Comparison of ENCODE assay signal across 10 cellular contexts in the genomic region with DNA sequence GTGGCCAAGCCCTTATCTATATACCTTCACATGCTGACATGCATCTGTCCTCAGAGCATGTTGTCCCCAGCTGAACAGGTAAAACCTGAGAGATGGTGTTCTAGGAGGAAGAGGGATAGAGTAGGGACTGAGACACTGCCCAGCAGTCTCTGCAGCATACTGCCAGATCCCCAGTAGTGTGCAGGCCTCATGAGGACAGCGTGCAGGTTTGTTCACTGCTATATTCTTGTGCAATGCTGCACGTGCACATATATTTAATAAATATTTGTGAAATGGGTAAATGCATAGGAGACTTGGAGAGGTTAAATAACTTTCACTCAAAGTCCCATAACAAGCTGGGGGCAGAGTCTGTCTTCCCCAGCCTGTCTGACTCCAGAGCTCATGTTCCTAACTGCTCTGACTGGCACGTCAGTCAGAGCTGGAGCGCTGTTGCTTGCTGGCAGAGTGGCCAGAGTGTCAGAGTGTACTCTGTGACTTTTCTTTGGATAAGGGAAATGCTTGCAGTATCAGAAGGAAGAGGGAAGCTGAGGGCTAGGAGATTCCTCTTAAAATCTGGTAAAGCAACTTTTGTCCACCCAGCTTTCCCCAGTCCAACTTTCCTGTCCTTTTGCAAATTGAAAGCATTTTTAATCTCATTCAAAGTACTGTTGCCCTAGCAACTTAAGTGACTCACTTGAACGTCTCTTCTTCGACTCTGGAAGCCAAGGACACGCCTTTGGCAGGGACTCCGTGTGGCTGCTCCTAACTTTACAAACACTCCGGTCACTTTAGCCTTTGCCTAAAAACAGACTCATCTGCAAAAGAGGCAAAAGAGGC. TPM values are rescaled to one million over a fixed set of nuclear protein-coding genes. Genes with fewer than 3 reads are reported as not detected.
DNase-seq lines count a peak whose midpoint lies in the region; ATAC-seq and TF ChIP-seq lines count a peak whose summit lies in the region.
"Had no signal": no experiment of that assay in that cellular context is flagged by ENCODE, and none has a peak within 500 bp of the region (broad histone marks: within the 10 kb centered on the region; RNA-seq: fewer than 3 reads in every experiment).

No MANE protein-coding gene starts in this region.

- H3K27me3 ChIP-seq in smooth muscle cell (ENCODE audit: low read depth) = no peaks in the 10 kb centered on the region

- H3K9me3 ChIP-seq in smooth muscle cell (replicated peaks; ENCODE audit: low read depth) = no peaks in the 10 kb centered on the region

- H3K36me3 ChIP-seq in smooth muscle cell (ENCODE audit: low read depth) = no peaks in the 10 kb centered on the region

- H3K4me1 ChIP-seq in smooth muscle cell (ENCODE audit: low read depth) = peaks cover 6% of the 10 kb centered on the region

- H3K27ac ChIP-seq in smooth muscle cell (ENCODE audit: low read depth) = peak overlapping the region; percentile 80

- ATAC-seq in GM21360 (IDR thresholded peaks at IDR 0.05; ENCODE audit: unreplicated experiment) = no peak
- no peak for ATAC-seq in HG03175 (IDR thresholded peaks at IDR 0.05; ENCODE audit: unreplicated experiment)
- no peak for ATAC-seq in HG03457 (IDR thresholded peaks at IDR 0.05; ENCODE audit: unreplicated experiment)

- H2AFZ ChIP-seq in smooth muscle cell (ENCODE audit: low read depth) = peak overlapping the region; percentile 90

- TF ChIP-seq CTCF in smooth muscle cell (IDR thresholded peaks at IDR 0.05; ENCODE audit: borderline replicate concordance, insufficient read depth, poor library complexity, severe bottlenecking) = no peak

- peak overlapping the region; percentile 80 for H3K4me2 ChIP-seq in smooth muscle cell

- H3K9ac ChIP-seq in smooth muscle cell (ENCODE audit: low read depth) = peak overlapping the region; percentile 45

- peak overlapping the region; percentile 21 for H3K4me3 ChIP-seq in smooth muscle cell

- peak; percentile 31 for DNase-seq in H4 (ENCODE audit: low spot score)
- peak; percentile 67 for DNase-seq in astrocyte of the hippocampus (ENCODE audit: low read depth, low spot score)
- peak; percentile 57 for DNase-seq in islet precursor cell
- no peak for DNase-seq in smooth muscle cell (lab: John Stamatoyannopoulos, UW; ENCODE audit: unreplicated experiment)
- no peak for DNase-seq in activated T-cell treated with anti-CD3 and anti-CD28 coated beads, Interleukin-2, amount 50 U/mL, for 1 hour
- DNase-seq: cerebellar nuclear complex, NCI-H2227 treated with DMSO at 0.1 percent for 48 hours had no signal

- peaks cover 23% of the 10 kb centered on the region for H3F3A ChIP-seq in smooth muscle cell (ENCODE audit: low read depth)

- WGBS in smooth muscle cell (ENCODE audit: low lambda C conversion rate) = 22% methylated on average over 9 of the region's 9 CpGs

- no peaks in the 10 kb centered on the region for H3K79me2 ChIP-seq in smooth muscle cell (ENCODE audit: low read depth)

- H4K20me1 ChIP-seq in smooth muscle cell (ENCODE audit: low read depth) = no peaks in the 10 kb centered on the region

RNA-seq across cellular contexts. Expression of gene POLR3B, which starts 14.9 kb away (rescaled TPM):
- total RNA-seq in H4 (2014; rRNA removed; shearing (Covaris generic)) = 7.9 and 11.0 TPM in 2 replicates
- total RNA-seq in smooth muscle cell = 7.5 and 11.7 TPM in 2 replicates
- 4.8 and 7.3 TPM in 2 replicates for polyA plus RNA-seq in smooth muscle cell

RNA-seq across cellular contexts. Expression of gene TCP11L2, which starts 40.1 kb away (rescaled TPM):
- 11.7 and 13.4 TPM in 2 replicates for total RNA-seq in H4 (2014; rRNA removed; shearing (Covaris generic))
- total RNA-seq in smooth muscle cell = 15.1 and 19.1 TPM in 2 replicates
- polyA plus RNA-seq in smooth muscle cell = 2.4 and 3.5 TPM in 2 replicates

Comparison
In these comparisons a context has a peak if more than half of its experiments do, and no peak if none do; other contexts are left out.
1. DNase-seq: peak in H4 (single experiment), astrocyte of the hippocampus (single experiment) and islet precursor cell (single experiment); none in smooth muscle cell (single experiment) and activated T-cell treated with anti-CD3 and anti-CD28 coated beads, Interleukin-2, amount 50 U/mL, for 1 hour (single experiment).